ENCODE assay signal across 24 cellular contexts in genomic region chr14:106631886-106632285, GRCh38.
"Had no signal": no experiment of that assay in that cellular context is flagged by ENCODE, and none has a peak within 500 bp of the region (broad histone marks: within the 10 kb centered on the region; RNA-seq: fewer than 3 reads in every experiment).

No MANE protein-coding gene starts in this region.

- H3K4me3 Mint-ChIP-seq: effector memory CD8-positive, alpha-beta T cell; memory B cell; natural killer cell; stimulated activated memory B cell treated with anti-CD40 and anti-IgM and Interleukin-4, amounts not matched to agents 10 μg/mL and 1 μg/mL and 100 μg/mL, for 72 hours; stimulated activated naive CD8-positive, alpha-beta T cell treated with anti-CD3 and anti-CD28 coated beads, Interleukin-15, Interleukin-2, amounts not matched to agents 100 ng/mL and 50 ng/mL, for 24 hours had no signal

- H3K4me3 ChIP-seq: gastrocnemius medialis, lung, ovary, psoas muscle, sigmoid colon, suprapubic skin, transverse colon, upper lobe of right lung, uterus had no signal

- H3K36me3 Mint-ChIP-seq: memory B cell; natural killer cell; stimulated activated memory B cell treated with anti-CD40 and anti-IgM and Interleukin-4, amounts not matched to agents 10 μg/mL and 1 μg/mL and 100 μg/mL, for 72 hours had no signal

- H3K9me3 Mint-ChIP-seq: effector memory CD8-positive, alpha-beta T cell; memory B cell; natural killer cell; stimulated activated memory B cell treated with anti-CD40 and anti-IgM and Interleukin-4, amounts not matched to agents 10 μg/mL and 1 μg/mL and 100 μg/mL, for 72 hours; stimulated activated naive CD8-positive, alpha-beta T cell treated with anti-CD3 and anti-CD28 coated beads, Interleukin-15, Interleukin-2, amounts not matched to agents 100 ng/mL and 50 ng/mL, for 24 hours had no signal

- H3K27ac Mint-ChIP-seq: effector memory CD8-positive, alpha-beta T cell; memory B cell; natural killer cell; stimulated activated memory B cell treated with anti-CD40 and anti-IgM and Interleukin-4, amounts not matched to agents 10 μg/mL and 1 μg/mL and 100 μg/mL, for 72 hours; stimulated activated naive CD8-positive, alpha-beta T cell treated with anti-CD3 and anti-CD28 coated beads, Interleukin-15, Interleukin-2, amounts not matched to agents 100 ng/mL and 50 ng/mL, for 24 hours had no signal

- H3K4me1 ChIP-seq: gastrocnemius medialis, psoas muscle, sigmoid colon, suprapubic skin, transverse colon, upper lobe of right lung, uterus had no signal

- H3K36me3 ChIP-seq: gastrocnemius medialis, ovary, sigmoid colon, suprapubic skin, transverse colon, upper lobe of right lung, uterus had no signal

- H3K27ac ChIP-seq: gastrocnemius medialis, ovary, psoas muscle, sigmoid colon, suprapubic skin, transverse colon, upper lobe of right lung, uterus had no signal

- DNase-seq: cortex of kidney; effector memory CD8-positive, alpha-beta T cell; foreskin fibroblast; gastrocnemius medialis; head of caudate nucleus; natural killer cell; occipital lobe; ovary; posterior cingulate gyrus; psoas muscle; right cardiac atrium; sigmoid colon; stimulated activated CD4-positive, alpha-beta T cell treated with anti-CD3 and anti-CD28 coated beads, Interleukin-2, amount 100 ng/mL, for 24 hours; stimulated activated CD4-positive, alpha-beta T cell treated with anti-CD3 and anti-CD28 coated beads, Interleukin-4, amount 100 ng/mL, for 24 hours; transverse colon; upper lobe of right lung; uterus had no signal

- ATAC-seq: effector memory CD8-positive, alpha-beta T cell; gastrocnemius medialis; left lobe of liver; natural killer cell; psoas muscle; right cardiac atrium; stimulated activated memory B cell treated with anti-CD40 and anti-IgM and Interleukin-4, amounts not matched to agents 10 μg/mL and 1 μg/mL and 100 μg/mL, for 72 hours; upper lobe of right lung had no signal

- FAIRE-seq: keratinocyte had no signal

- H3K9me3 ChIP-seq: gastrocnemius medialis, ovary, psoas muscle, sigmoid colon, suprapubic skin, transverse colon, upper lobe of right lung, uterus had no signal

- H3K27me3 ChIP-seq: gastrocnemius medialis, ovary, suprapubic skin, upper lobe of right lung, uterus had no signal
